ENCODE assay signal across 9 cellular contexts in genomic region chr6:37442416-37443218, GRCh38. TPM values are rescaled to one million over a fixed set of nuclear protein-coding genes. Genes with fewer than 3 reads are reported as not detected.
A peak's percentile ranks its signal among the peaks of the same experiment; 100 is the strongest.
DNase-seq lines count a peak whose midpoint lies in the region; ATAC-seq, FAIRE-seq and TF ChIP-seq lines count a peak whose summit lies in the region.
"Had no signal": no experiment of that assay in that cellular context is flagged by ENCODE, and none has a peak within 500 bp of the region (broad histone marks: within the 10 kb centered on the region; RNA-seq: fewer than 3 reads in every experiment).

No MANE protein-coding gene starts in this region.

- H3K9ac ChIP-seq in liver (ENCODE audit: low read depth in 1 of 2, low read length in 2 of 2) = peak overlapping the region; percentile 60 to 63
- H3K9ac ChIP-seq in HepG2 (ENCODE audit: insufficient read depth, low read depth, low read length) = no peak overlapping the region
- peak overlapping the region; percentile 16 for H3K9ac ChIP-seq in muscle layer of colon (ENCODE audit: low read length)

- CTCF ChIA-PET in HepG2 (lab: Yijun Ruan, JAX; ENCODE audit: low intra/inter-chr PET ratio, low total read pairs) = no interaction called here

- peak overlapping the region in 1 of 3 donors; percentile 22 for H3K4me3 ChIP-seq in liver (ENCODE audit: low read depth in 1 of 3, low read length in 3 of 3)
- H3K4me3 ChIP-seq in HepG2 (replicated peaks in 1 of 3; ENCODE audit: insufficient read depth in 1 of 3, low read depth in 2 of 3, low read length in 3 of 3) = no peak overlapping the region
- H3K4me3 ChIP-seq in coronary artery = peak overlapping the region; percentile 54
- peak overlapping the region in 1 of 2 donors; percentile 50 for H3K4me3 ChIP-seq in muscle layer of colon (ENCODE audit: low read depth in 1 of 2, low read length in 2 of 2)
- H3K4me3 ChIP-seq in vagina = peak overlapping the region in 1 of 2 donors; percentile 30

- H3K9me3 ChIP-seq in liver (ENCODE audit: control insufficient read depth in 4 of 4, low read length in 3 of 4) (no peaks in the 10 kb centered on the region), HepG2 (ENCODE audit: low read length) (no peaks in the 10 kb centered on the region), muscle layer of colon (ENCODE audit: low read length) (no peaks in the 10 kb centered on the region), vagina (no peaks in the 10 kb centered on the region)

- TF ChIP-seq EP300 in HepG2 (IDR thresholded peaks at IDR 0.05; ENCODE audit: low read depth in 2 of 2, low read length in 2 of 2) (no peak), HepG2 (CRISPR knock-in tag; IDR thresholded peaks at IDR 0.05; ENCODE audit: borderline replicate concordance) (no peak)

- intact Hi-C loops in HepG2 (cut with micrococcal nuclease; ENCODE audit: unreplicated experiment) = no loop called here
- intact Hi-C loops in vagina (cut with DNase I) = no loop called here
- intact Hi-C loops in sciatic nerve (cut with DNase I) = no loop called here

- WGBS in liver = 11% methylated on average over 4 of the region's 4 CpGs
- 95% methylated on average over 4 of the region's 4 CpGs for WGBS in HepG2 (ENCODE audit: low lambda C conversion rate)

- peaks cover 16% of the 10 kb centered on the region for H3K36me3 Mint-ChIP-seq in progenitor cell of endocrine pancreas (ENCODE audit: insufficient read depth)

- no peaks in the 10 kb centered on the region for H3K79me2 ChIP-seq in HepG2 (ENCODE audit: insufficient read depth, low read length)

- in situ Hi-C loops in HepG2 (cut with HindIII; ENCODE audit: extremely low pct_ligation_motif_present, low pct_unique_long_range_greater_than_20kb) = no loop called here

- no peak overlapping the region for H2AFZ ChIP-seq in HepG2 (ENCODE audit: low read length)

- no peak overlapping the region for H3K27ac Mint-ChIP-seq in progenitor cell of endocrine pancreas

- H3K27me3 ChIP-seq in liver (ENCODE audit: control insufficient read depth in 4 of 4, insufficient read depth in 4 of 4, low read length in 3 of 4) (no peaks in the 10 kb centered on the region), HepG2 (ENCODE audit: control insufficient read depth in 1 of 2, insufficient read depth in 2 of 2, low read length in 2 of 2) (no peaks in the 10 kb centered on the region), muscle layer of colon (ENCODE audit: control insufficient read depth in 1 of 2, insufficient read depth in 2 of 2, low read length in 2 of 2) (no peaks in the 10 kb centered on the region), vagina (no peaks in the 10 kb centered on the region)

- FAIRE-seq in HepG2 (lab: Jason Lieb, UNC) = no peak

- TF ChIP-seq POLR2A in HepG2 (IDR thresholded peaks at IDR 0.05; ENCODE audit: insufficient read depth in 1 of 2, low read depth in 2 of 2, low read length in 2 of 2) = no peak
- no peak for TF ChIP-seq POLR2A in vagina (IDR thresholded peaks at IDR 0.05)

- H3K27ac ChIP-seq in liver (ENCODE audit: low read depth in 1 of 2, low read length in 2 of 2) (peak overlapping the region; percentile 58 to 62), HepG2 (ENCODE audit: extremely low read length, insufficient read depth, low read length) (no peak overlapping the region), coronary artery (peak overlapping the region; percentile 64 to 68), muscle layer of colon (ENCODE audit: low read depth, low read length) (peak overlapping the region; percentile 73), vagina (peak overlapping the region; percentile 66)

- H3K4me1 Mint-ChIP-seq in progenitor cell of endocrine pancreas (ENCODE audit: low read depth) = peaks cover 14% of the 10 kb centered on the region

- TF ChIP-seq RAD21 in liver (IDR thresholded peaks at IDR 0.05) (no peak), HepG2 (CRISPR knock-in tag; IDR thresholded peaks at IDR 0.05) (no peak)

- H4K20me1 ChIP-seq in HepG2 (ENCODE audit: insufficient read depth, low read length) = no peaks in the 10 kb centered on the region

- no peak for DNase-seq in HepG2 (ENCODE audit: low spot score)
- no peak for DNase-seq in coronary artery (ENCODE audit: low spot score)
- DNase-seq in vagina (ENCODE audit: extremely low spot score in 2 of 2) = no peak
- DNase-seq in sciatic nerve (ENCODE audit: low spot score) = no peak
- no peak for DNase-seq in NCI-H2171 treated with DMSO at 0.1 percent for 48 hours (lab: John Stamatoyannopoulos, UW)
- no peak for DNase-seq in progenitor cell of endocrine pancreas (ENCODE audit: low spot score, unreplicated experiment)
- DNase-seq: T1000 had no signal

- no TSS peak for BruUV-seq in HepG2 (replicated peaks; lab: Mats Ljungman, UMichigan)

- ATAC-seq in HepG2 (no peak), sciatic nerve (no peak)

- no peak overlapping the region for H3K4me3 Mint-ChIP-seq in progenitor cell of endocrine pancreas (ENCODE audit: low read depth)

- no peaks in the 10 kb centered on the region for H3K27me3 Mint-ChIP-seq in progenitor cell of endocrine pancreas

- POLR2A ChIA-PET in HepG2 (lab: Yijun Ruan, JAX) = no interaction called here

- no peaks in the 10 kb centered on the region for H3K9me3 Mint-ChIP-seq in progenitor cell of endocrine pancreas (ENCODE audit: low read depth)

- H3K4me2 ChIP-seq in HepG2 (ENCODE audit: low read depth, low read length) = no peak overlapping the region

- H3K4me1 ChIP-seq in liver (ENCODE audit: control insufficient read depth in 4 of 4, insufficient read depth in 4 of 4, low read length in 3 of 4) (peaks cover 0 to 17% (median 5%) of the 10 kb centered on the region in 4 donors), HepG2 (ENCODE audit: insufficient read depth, low read length) (no peaks in the 10 kb centered on the region), muscle layer of colon (ENCODE audit: insufficient read depth, low read length) (peaks cover 18% of the 10 kb centered on the region), vagina (peaks cover 20% of the 10 kb centered on the region)

- TF ChIP-seq CTCF in liver (IDR thresholded peaks at IDR 0.05; ENCODE audit: low read depth, low read length, missing input control) (no peak), HepG2 (CRISPR knock-in tag; IDR thresholded peaks at IDR 0.05) (no peak), coronary artery (IDR thresholded peaks at IDR 0.05) (no peak), vagina (IDR thresholded peaks at IDR 0.05) (no peak), progenitor cell of endocrine pancreas (IDR thresholded peaks at IDR 0.05; ENCODE audit: unreplicated experiment) (no peak)

- H3K36me3 ChIP-seq in liver (ENCODE audit: control insufficient read depth in 4 of 4, insufficient read depth in 3 of 4, low read depth in 1 of 4, low read length in 3 of 4) = peaks cover 9 to 37% (median 31%) of the 10 kb centered on the region in 4 donors
- peaks cover 16 to 71% of the 10 kb centered on the region in 2 experiments for H3K36me3 ChIP-seq in HepG2 (replicated peaks in 1 of 2; ENCODE audit: control insufficient read depth in 1 of 2, insufficient read depth in 2 of 2, low read length in 2 of 2)
- peaks cover 48% of the 10 kb centered on the region for H3K36me3 ChIP-seq in muscle layer of colon (ENCODE audit: insufficient read depth, low read length)
- peaks cover 0 to 43% of the 10 kb centered on the region in 2 donors for H3K36me3 ChIP-seq in vagina

RNA-seq across cellular contexts. Expression of gene CMTR1, which starts 9.6 kb away (rescaled TPM):
- total RNA-seq in liver (10 to 100 TPM; 25.4 to 25.5 TPM), HepG2 (2016; rRNA removed; fragmentation: Illumina TruSeq; extraction: Trizol) (33.0 and 55.2 TPM in 2 replicates), vagina (24.3 TPM), sciatic nerve (39.3 TPM), progenitor cell of endocrine pancreas (48.0 and 50.5 TPM in 2 replicates)
- polyA plus RNA-seq in liver (10 to 100 TPM in 1 of 2 donors, 1 to 10 TPM in 1; 4.7 to 12.2 TPM), HepG2 (2011; rRNA removed) (19.7 and 23.4 TPM in 2 replicates)
- total RNA-seq in HepG2 (2016; cell fraction: cytosol; rRNA removed; fragmentation: Illumina TruSeq; extraction: Trizol; ENCODE audit: low read depth) = 6.1 and 7.1 TPM in 2 replicates
- total RNA-seq in HepG2 (2016; cell fraction: insoluble cytoplasmic fraction; rRNA removed; fragmentation: Illumina TruSeq; extraction: Trizol) = 31.4 and 54.4 TPM in 2 replicates
- total RNA-seq in HepG2 (2016; cell fraction: membrane; rRNA removed; fragmentation: Illumina TruSeq; extraction: Trizol) = 9.3 and 11.2 TPM in 2 replicates
- total RNA-seq in HepG2 (2016; cell fraction: nucleus; rRNA removed; fragmentation: Illumina TruSeq; extraction: Trizol) = 67.5 and 75.1 TPM in 2 replicates
- 17.2 and 19.2 TPM in 2 replicates for polyA plus RNA-seq in HepG2 (2011; cell fraction: cytosol; rRNA removed)
- polyA plus RNA-seq in HepG2 (2011; cell fraction: nucleus; rRNA removed) = 52.6 and 56.2 TPM in 2 replicates
- polyA plus RNA-seq in HepG2 (2012) = 27.3 and 30.6 TPM in 2 replicates
- polyA plus RNA-seq in HepG2 (2016; cell fraction: cytosol; fragmentation: Illumina TruSeq; extraction: Trizol; ENCODE audit: low read depth) = 1.9 and 2.5 TPM in 2 replicates
- 21.8 TPM in 2 replicates for polyA plus RNA-seq in HepG2 (2016; cell fraction: insoluble cytoplasmic fraction; fragmentation: Illumina TruSeq; extraction: Trizol; ENCODE audit: low read depth)
- 3.2 and 4.4 TPM in 2 replicates for polyA plus RNA-seq in HepG2 (2016; cell fraction: membrane; fragmentation: Illumina TruSeq; extraction: Trizol; ENCODE audit: low read depth)
- polyA plus RNA-seq in HepG2 (2016; cell fraction: nucleus; fragmentation: Illumina TruSeq; extraction: Trizol; ENCODE audit: insufficient read depth, low read depth) = 88.3 and 90.5 TPM in 2 replicates
- 25.6 and 34.1 TPM in 2 replicates for polyA minus RNA-seq in HepG2 (2011; rRNA and poly(A)+ RNA removed; ENCODE audit: low replicate concordance)
- polyA minus RNA-seq in HepG2 (2011; cell fraction: cytosol; rRNA and poly(A)+ RNA removed) = 13.1 and 16.2 TPM in 2 replicates
- 28.7 and 35.8 TPM in 2 replicates for polyA minus RNA-seq in HepG2 (2011; cell fraction: nucleus; rRNA and poly(A)+ RNA removed)

RNA-seq across cellular contexts. Expression of gene CCDC167, which starts 57.1 kb away (rescaled TPM):
- total RNA-seq in liver (10 to 100 TPM; 14.1 to 41.0 TPM), HepG2 (2016; rRNA removed; fragmentation: Illumina TruSeq; extraction: Trizol) (66.8 and 72.4 TPM in 2 replicates), vagina (34.6 TPM), sciatic nerve (10.4 TPM), progenitor cell of endocrine pancreas (44.1 and 44.9 TPM in 2 replicates)
- polyA plus RNA-seq in liver (10 to 100 TPM; 44.3 to 54.8 TPM), HepG2 (2011; rRNA removed) (44.0 and 48.4 TPM in 2 replicates)
- total RNA-seq in HepG2 (2016; cell fraction: cytosol; rRNA removed; fragmentation: Illumina TruSeq; extraction: Trizol; ENCODE audit: low read depth) = 41.5 and 58.5 TPM in 2 replicates
- 69.4 and 83.1 TPM in 2 replicates for total RNA-seq in HepG2 (2016; cell fraction: insoluble cytoplasmic fraction; rRNA removed; fragmentation: Illumina TruSeq; extraction: Trizol)
- 47.6 and 63.2 TPM in 2 replicates for total RNA-seq in HepG2 (2016; cell fraction: membrane; rRNA removed; fragmentation: Illumina TruSeq; extraction: Trizol)
- total RNA-seq in HepG2 (2016; cell fraction: nucleus; rRNA removed; fragmentation: Illumina TruSeq; extraction: Trizol) = 23.1 and 27.7 TPM in 2 replicates
- polyA plus RNA-seq in HepG2 (2011; cell fraction: cytosol; rRNA removed) = 65.1 and 68.9 TPM in 2 replicates
- polyA plus RNA-seq in HepG2 (2011; cell fraction: nucleus; rRNA removed) = 24.4 and 25.2 TPM in 2 replicates
- polyA plus RNA-seq in HepG2 (2012) = 27.5 and 30.7 TPM in 2 replicates
- polyA plus RNA-seq in HepG2 (2016; cell fraction: cytosol; fragmentation: Illumina TruSeq; extraction: Trizol; ENCODE audit: low read depth) = 56.9 and 82.2 TPM in 2 replicates
- polyA plus RNA-seq in HepG2 (2016; cell fraction: insoluble cytoplasmic fraction; fragmentation: Illumina TruSeq; extraction: Trizol; ENCODE audit: low read depth) = 94.3 and 99.6 TPM in 2 replicates
- polyA plus RNA-seq in HepG2 (2016; cell fraction: membrane; fragmentation: Illumina TruSeq; extraction: Trizol; ENCODE audit: low read depth) = 61.8 and 62.4 TPM in 2 replicates
- polyA plus RNA-seq in HepG2 (2016; cell fraction: nucleus; fragmentation: Illumina TruSeq; extraction: Trizol; ENCODE audit: insufficient read depth, low read depth) = 51.1 and 54.5 TPM in 2 replicates
- 14.3 and 18.2 TPM in 2 replicates for polyA minus RNA-seq in HepG2 (2011; rRNA and poly(A)+ RNA removed; ENCODE audit: low replicate concordance)
- polyA minus RNA-seq in HepG2 (2011; cell fraction: cytosol; rRNA and poly(A)+ RNA removed) = 6.4 and 11.3 TPM in 2 replicates
- polyA minus RNA-seq in HepG2 (2011; cell fraction: nucleus; rRNA and poly(A)+ RNA removed) = 6.3 and 11.4 TPM in 2 replicates
